In genomic region chr3:43503067-43503728, GRCh38 we compare ENCODE assay signal across 9 cellular contexts.
DNase-seq lines count a peak whose midpoint lies in the region; ATAC-seq, FAIRE-seq and TF ChIP-seq lines count a peak whose summit lies in the region.
"Had no signal": no experiment of that assay in that cellular context is flagged by ENCODE, and none has a peak within 500 bp of the region (broad histone marks: within the 10 kb centered on the region; RNA-seq: fewer than 3 reads in every experiment).

No MANE protein-coding gene starts in this region.

- no peaks in the 10 kb centered on the region for H3K23me2 ChIP-seq in H1 (ENCODE audit: low read depth, low read length)

- no peaks in the 10 kb centered on the region for H3K79me1 ChIP-seq in H1 (ENCODE audit: low read depth, low read length)

- no peak overlapping the region for H3K4ac ChIP-seq in H1 (replicated peaks; ENCODE audit: insufficient read length, low read depth, low read length)

- 39% methylated on average over 2 of the region's 2 CpGs; no CpG with 5 or more reads in 1 of the 2 experiments for WGBS in H1 (ENCODE audit: extremely low coverage in 1 of 2, insufficient coverage in 1 of 2, insufficient read length in 1 of 2, insufficient replicate concordance in 2 of 2, low coverage in 1 of 2, low lambda C conversion rate in 2 of 2, missing lambda C conversion rate in 1 of 2), 2 experiments
- WGBS in pancreas, 2 donors, result 42 to 48% methylated on average over 2 of the region's 2 CpGs

- ATAC-seq in pancreas (peak; percentile 50 to 80 (median 68)), HG03378 (IDR thresholded peaks at IDR 0.05; ENCODE audit: unreplicated experiment) (no peak), HG02623 (IDR thresholded peaks at IDR 0.05; ENCODE audit: unreplicated experiment) (no peak)

- H4K91ac ChIP-seq in H1 (replicated peaks; ENCODE audit: insufficient read length, low read length), result no peak overlapping the region

- no peak overlapping the region for H2AK5ac ChIP-seq in H1 (ENCODE audit: low read depth, low read length)

- peak; percentile 31 for TF ChIP-seq CTCF in GM12873 (IDR thresholded peaks at IDR 0.05; ENCODE audit: insufficient read depth, low read depth, low read length, missing control alignments)
- peak in 1 of 3 experiments; percentile 31; a peak in 2 of 4 replicates for TF ChIP-seq CTCF in H1 (IDR thresholded peaks at IDR 0.05; ENCODE audit: control extremely low read depth in 1 of 3, insufficient read depth in 1 of 3, low read depth in 1 of 3, low read length in 3 of 3)
- peak; percentile 20 to 48 (median 25) for TF ChIP-seq CTCF in pancreas (IDR thresholded peaks at IDR 0.05)

- H2BK12ac ChIP-seq in H1 (ENCODE audit: low read depth, low read length), result no peak overlapping the region

- H3K56ac ChIP-seq in H1 (replicated peaks; ENCODE audit: insufficient read length, low read depth, low read length), result no peak overlapping the region

- CTCF ChIA-PET in H1 (lab: Charles Lee; ENCODE audit: partially characterized antibody), result interaction anchor here (0.5 to 4.1 kb wide), 33 partner anchors 8 to 541 kb away, joined by 3 to 20 read pairs (median 5); no protein-coding TSS in a partner anchor

- no peak overlapping the region for H3K14ac ChIP-seq in H1 (ENCODE audit: insufficient read length)

- POLR2A ChIA-PET in H1 (lab: Charles Lee; ENCODE audit: partially characterized antibody), result interaction anchor here (1.0 to 1.1 kb wide), 2 partner anchors 25 to 280 kb away, joined by 3 read pairs; no protein-coding TSS in a partner anchor

- intact Hi-C loops in pancreas (cut with DNase I), result loop anchor here in 2 of 3 donors (5.0 to 10.0 kb wide), 2 partner anchors 338 to 341 kb away; no protein-coding TSS in a partner anchor

- H3K27me3 ChIP-seq in H1 (replicated peaks in 1 of 4; ENCODE audit: control insufficient read depth in 3 of 4, extremely low read depth in 1 of 4, insufficient read depth in 3 of 4, low read length in 3 of 4) (no peaks in the 10 kb centered on the region), pancreas (no peaks in the 10 kb centered on the region), H7 (ENCODE audit: control insufficient read depth, insufficient read depth, low read length) (no peaks in the 10 kb centered on the region)

- no peak overlapping the region for H3K18ac ChIP-seq in H1 (ENCODE audit: extremely low read depth, low read length)

- DNase-seq in OCI-M1 (lab: John Stamatoyannopoulos, UW) (peak; percentile 78), H1 (ENCODE audit: low read depth in 1 of 2, low spot score in 2 of 2) (no peak), pancreas (no peak), H7 (no peak)
- DNase-seq: stimulated activated naive B cell treated with anti-CD40 and anti-IgM and Interleukin-4, amounts not matched to agents 10 μg/mL and 1 μg/mL and 100 μg/mL, for 72 hours had no signal

- no peaks in the 10 kb centered on the region for H3K36me3 ChIP-seq in H1 (ENCODE audit: control insufficient read depth in 2 of 4, insufficient read depth in 4 of 4, low read length in 3 of 4)
- H3K36me3 ChIP-seq in pancreas, result no peaks in the 10 kb centered on the region
- no peaks in the 10 kb centered on the region for H3K36me3 ChIP-seq in H7 (replicated peaks; ENCODE audit: control insufficient read depth, insufficient read depth, low read length)

- no peak overlapping the region for H2BK20ac ChIP-seq in H1 (ENCODE audit: low read length)

- no peak overlapping the region for H2BK5ac ChIP-seq in H1 (ENCODE audit: low read depth, low read length)

- H3K27ac ChIP-seq in H1 (ENCODE audit: low read depth, low read length), result no peak overlapping the region
- H3K27ac ChIP-seq in pancreas, result no peak overlapping the region

- H2AFZ ChIP-seq in H1 (ENCODE audit: low read length), result no peak overlapping the region

- no peak overlapping the region for H4K8ac ChIP-seq in H1 (ENCODE audit: extremely low read depth, insufficient read depth, low read length)

- no peak overlapping the region for H2BK15ac ChIP-seq in H1 (ENCODE audit: low read length)

- H3K4me3 ChIP-seq in H1 (ENCODE audit: extremely low read depth in 1 of 4, insufficient read depth in 2 of 4, low read depth in 3 of 4, low read length in 4 of 4), result no peak overlapping the region
- no peak overlapping the region for H3K4me3 ChIP-seq in pancreas
- H3K4me3 ChIP-seq in H7 (ENCODE audit: insufficient read depth, low read depth, low read length), result no peak overlapping the region

- H3K79me2 ChIP-seq in H1 (ENCODE audit: control insufficient read depth in 1 of 2, insufficient read depth in 2 of 2, low read length in 2 of 2), result no peaks in the 10 kb centered on the region

- no peak for TF ChIP-seq EP300 in H1 (IDR thresholded peaks at IDR 0.05; ENCODE audit: borderline replicate concordance in 1 of 2, low read depth in 2 of 2, low read length in 2 of 2)

- H3K9me3 ChIP-seq in H1 (ENCODE audit: insufficient read depth in 2 of 2, low read depth in 1 of 2, low read length in 1 of 2), result no peaks in the 10 kb centered on the region
- H3K9me3 ChIP-seq in pancreas, result no peaks in the 10 kb centered on the region

- peak; percentile 51 to 62 for TF ChIP-seq RAD21 in H1 (IDR thresholded peaks at IDR 0.05 in 1 of 2, conservative IDR thresholded peaks at IDR 0.05 in 1 of 2; ENCODE audit: low read depth in 2 of 2, low read length in 2 of 2)

- no peak overlapping the region for H3K9ac ChIP-seq in H1 (replicated peaks in 1 of 4; ENCODE audit: extremely low read depth in 1 of 4, low read depth in 3 of 4, low read length in 3 of 4)

- H4K20me1 ChIP-seq in H1 (replicated peaks in 1 of 2; ENCODE audit: control insufficient read depth in 1 of 2, insufficient read depth in 2 of 2, low read length in 2 of 2), result peaks cover 2% of the 10 kb centered on the region in 2 experiments

- TF ChIP-seq POLR2A in H1 (IDR thresholded peaks at IDR 0.05; ENCODE audit: control extremely low read depth in 1 of 2, low read depth in 2 of 2, low read length in 2 of 2), result no peak

- FAIRE-seq in A204.1 (lab: Jason Lieb, UNC), result peak; percentile 80
- FAIRE-seq in H1 (lab: Jason Lieb, UNC), result no peak
- FAIRE-seq in pancreas (lab: Jason Lieb, UNC), result peak; percentile 68

- no peak overlapping the region for H2BK120ac ChIP-seq in H1 (replicated peaks; ENCODE audit: low read depth, low read length)

- no peak overlapping the region for H4K5ac ChIP-seq in H1 (ENCODE audit: insufficient read length, low read depth, low read length)

- H3K4me2 ChIP-seq in H1 (ENCODE audit: insufficient read depth in 1 of 2, low read depth in 2 of 2, low read length in 2 of 2), result no peak overlapping the region

- H3K4me1 ChIP-seq in H1 (replicated peaks in 1 of 4; ENCODE audit: control insufficient read depth in 3 of 4, insufficient read depth in 4 of 4, low read length in 3 of 4), result peaks cover 0 to 4% (median 2%) of the 10 kb centered on the region in 4 experiments; a peak in 2 of 7 replicates
- no peaks in the 10 kb centered on the region for H3K4me1 ChIP-seq in pancreas

- H3K23ac ChIP-seq in H1 (ENCODE audit: insufficient read length), result no peak overlapping the region

TF ChIP-seq in H1, 55 proteins besides CTCF, POLR2A, EP300 and RAD21:
- TF ChIP-seq KDM4A (IDR thresholded peaks at IDR 0.05; ENCODE audit: low read depth, low read length, severe bottlenecking), result no peak
- no peak for TF ChIP-seq TBP (IDR thresholded peaks at IDR 0.05; ENCODE audit: low read depth, low read length)
- TF ChIP-seq SIX5 (IDR thresholded peaks at IDR 0.05; ENCODE audit: low read depth, low read length), result no peak
- TF ChIP-seq RXRA (IDR thresholded peaks at IDR 0.05; ENCODE audit: insufficient read depth, low read depth, low read length), result no peak
- TF ChIP-seq E2F6 (IDR thresholded peaks at IDR 0.05), result no peak
- TF ChIP-seq CEBPB (IDR thresholded peaks at IDR 0.05; ENCODE audit: low read depth, low read length), result no peak
- no peak for TF ChIP-seq TEAD4 (IDR thresholded peaks at IDR 0.05; ENCODE audit: low read depth, low read length)
- no peak for TF ChIP-seq SIRT6 (IDR thresholded peaks at IDR 0.05; ENCODE audit: low read length)
- TF ChIP-seq KDM5A (IDR thresholded peaks at IDR 0.05; ENCODE audit: low read length), result no peak
- no peak for TF ChIP-seq NRF1 (IDR thresholded peaks at IDR 0.05; ENCODE audit: low read depth, low read length)

Comparison
In these comparisons a context has a peak if more than half of its experiments do, and no peak if none do; other contexts are left out.
1. ATAC-seq: peak in pancreas (4 of 4); none in HG03378 (single experiment) and HG02623 (single experiment).